18 cellular contexts compared by ENCODE assay signal in genomic region chr1:223796210-223796609, GRCh38.
"Had no signal": no experiment of that assay in that cellular context is flagged by ENCODE, and none has a peak within 500 bp of the region (broad histone marks: within the 10 kb centered on the region; RNA-seq: fewer than 3 reads in every experiment).

No MANE protein-coding gene starts in this region.

- H3K27me3 Mint-ChIP-seq: activated naive CD8-positive, alpha-beta T cell; type B pancreatic cell had no signal

- H3K4me3 Mint-ChIP-seq: activated naive CD8-positive, alpha-beta T cell; type B pancreatic cell had no signal

- DNase-seq: activated CD4-positive, alpha-beta T cell treated with anti-CD3 and anti-CD28 coated beads, Interleukin-2, amount 50 U/mL, for 48 hours; activated gamma-delta T cell treated with Interleukin-2 at 50 U/mL for 16 hours; cortex of kidney; effector CD4-positive, alpha-beta T cell; heart left ventricle; left ventricle myocardium inferior; mammary epithelial cell; occipital lobe; stimulated activated CD4-positive, alpha-beta T cell treated with anti-CD3 and anti-CD28 coated beads, Interleukin-12 subunit alpha, Interleukin-12 subunit beta, amount 100 ng/mL, for 4 hours; stimulated activated CD4-positive, alpha-beta T cell treated with anti-CD3 and anti-CD28 coated beads, Interleukin-1b, Interleukin-23, amount 100 ng/mL, for 48 hours; stimulated activated naive CD8-positive, alpha-beta T cell treated with anti-CD3 and anti-CD28 coated beads, Interleukin-15, Interleukin-2, amounts not matched to agents 100 U/mL and 50 U/mL, for 24 hours had no signal

- H3K9me3 ChIP-seq: esophagus muscularis mucosa, gastroesophageal sphincter, heart left ventricle, left ventricle myocardium inferior, suprapubic skin had no signal

- H3K4me1 ChIP-seq: esophagus muscularis mucosa, gastroesophageal sphincter, heart left ventricle, left ventricle myocardium inferior, suprapubic skin had no signal

- FAIRE-seq: endothelial cell of umbilical vein had no signal

- ATAC-seq: gastroesophageal sphincter; heart left ventricle; stimulated activated naive CD8-positive, alpha-beta T cell treated with anti-CD3 and anti-CD28 coated beads, Interleukin-15, Interleukin-2, amounts not matched to agents 100 U/mL and 50 U/mL, for 24 hours had no signal

- H3K27ac ChIP-seq: esophagus muscularis mucosa, gastroesophageal sphincter, heart left ventricle, left ventricle myocardium inferior, suprapubic skin, VCaP had no signal

- H3K4me3 ChIP-seq: esophagus muscularis mucosa, gastroesophageal sphincter, heart left ventricle, left ventricle myocardium inferior, suprapubic skin had no signal

- H3K27me3 ChIP-seq: esophagus muscularis mucosa, gastroesophageal sphincter, heart left ventricle, suprapubic skin had no signal

- H3K27ac Mint-ChIP-seq: activated naive CD8-positive, alpha-beta T cell; type B pancreatic cell had no signal
